ENCODE assay signal across 25 cellular contexts in genomic region chr2:64537991-64538390, GRCh38. TPM values are rescaled to one million over a fixed set of nuclear protein-coding genes. Genes with fewer than 3 reads are reported as not detected.
DNase-seq lines count a peak whose midpoint lies in the region; ATAC-seq, FAIRE-seq and TF ChIP-seq lines count a peak whose summit lies in the region.
"Had no signal": no experiment of that assay in that cellular context is flagged by ENCODE, and none has a peak within 500 bp of the region (broad histone marks: within the 10 kb centered on the region; RNA-seq: fewer than 3 reads in every experiment).

No MANE protein-coding gene starts in this region.

- no peaks in the 10 kb centered on the region for H3K36me3 ChIP-seq in Caco-2 (ENCODE audit: control insufficient read depth, insufficient read depth, low read length)
- H3K36me3 ChIP-seq: pancreas, sigmoid colon had no signal

- no peaks in the 10 kb centered on the region for H3K27me3 ChIP-seq in Caco-2 (replicated peaks; ENCODE audit: control insufficient read depth, insufficient read depth, low read length)
- H3K27me3 ChIP-seq: pancreas, sigmoid colon, testis had no signal

- TF ChIP-seq POLR2A in A549 (IDR thresholded peaks at IDR 0.05; ENCODE audit: low read length) = no peak

- POLR2A ChIA-PET in A549 (lab: Yijun Ruan, JAX) = no interaction called here
- POLR2A ChIA-PET in Caco-2 (lab: Charles Lee) = no interaction called here

- CTCF ChIA-PET in A549 (lab: Yijun Ruan, JAX) (interaction anchor here (1.1 kb wide), 1 partner anchor 108 kb away, joined by 3 read pairs; no protein-coding TSS in a partner anchor), Caco-2 (lab: Charles Lee) (interaction anchor here (0.7 kb wide), 1 partner anchor 327 kb away, joined by 4 read pairs; no protein-coding TSS in a partner anchor)

- no peaks in the 10 kb centered on the region for H3K36me3 Mint-ChIP-seq in Caco-2 (ENCODE audit: insufficient read depth, unreplicated experiment)

- TF ChIP-seq EP300 in A549 (IDR thresholded peaks at IDR 0.05) = no peak

- 48% methylated on average over 2 of the region's 2 CpGs for WGBS in A549 (ENCODE audit: missing lambda C conversion rate)

- no peak for FAIRE-seq in A549 (lab: Jason Lieb, UNC)
- FAIRE-seq: kidney, pancreas had no signal

- H3K4me2 ChIP-seq in A549 = peak overlapping the region; percentile 46
- H3K4me2 ChIP-seq: PC-9 had no signal

- intact Hi-C loops in Caco-2 (cut with micrococcal nuclease; ENCODE audit: unreplicated experiment) = no loop called here

- no peak overlapping the region for H3K27ac Mint-ChIP-seq in Caco-2 (ENCODE audit: unreplicated experiment)
- H3K27ac Mint-ChIP-seq: stimulated activated naive B cell treated with anti-CD40 and anti-IgM and Interleukin-4, amounts not matched to agents 10 μg/mL and 1 μg/mL and 100 μg/mL, for 72 hours had no signal

- H3K27ac ChIP-seq in A549 = no peak overlapping the region
- H3K27ac ChIP-seq: C4-2B, pancreas, PC-9, sigmoid colon, testis had no signal

- no peaks in the 10 kb centered on the region for H3K9me3 Mint-ChIP-seq in Caco-2 (ENCODE audit: unreplicated experiment)
- H3K9me3 Mint-ChIP-seq: stimulated activated naive B cell treated with anti-CD40 and anti-IgM and Interleukin-4, amounts not matched to agents 10 μg/mL and 1 μg/mL and 100 μg/mL, for 72 hours had no signal

- peaks cover 72% of the 10 kb centered on the region for H3K4me1 ChIP-seq in A549
- no peaks in the 10 kb centered on the region for H3K4me1 ChIP-seq in Caco-2
- H3K4me1 ChIP-seq: testis had no signal

- no peaks in the 10 kb centered on the region for H3K27me3 Mint-ChIP-seq in Caco-2 (ENCODE audit: insufficient read depth, unreplicated experiment)
- H3K27me3 Mint-ChIP-seq: stimulated activated naive B cell treated with anti-CD40 and anti-IgM and Interleukin-4, amounts not matched to agents 10 μg/mL and 1 μg/mL and 100 μg/mL, for 72 hours had no signal

- BruUV-seq in Caco-2 (replicated peaks; lab: Mats Ljungman, UMichigan) = no TSS peak

- ATAC-seq in A549 (no peak), HG02870 (IDR thresholded peaks at IDR 0.05; ENCODE audit: unreplicated experiment) (no peak), HG03354 (IDR thresholded peaks at IDR 0.05; ENCODE audit: poor library complexity, severe bottlenecking, unreplicated experiment) (no peak)
- ATAC-seq: pancreas had no signal

- H3K4me3 ChIP-seq in A549 (no peak overlapping the region), fibroblast of pulmonary artery (replicated peaks; ENCODE audit: low read depth, low read length) (no peak overlapping the region), Caco-2 (ENCODE audit: low read depth, low read length) (no peak overlapping the region)
- H3K4me3 ChIP-seq: pancreas, PC-9, sigmoid colon, testis had no signal

- peaks cover under 1% of the 10 kb centered on the region for H3K4me1 Mint-ChIP-seq in Caco-2 (ENCODE audit: low read depth, unreplicated experiment)

- DNase-seq in A549 (ENCODE audit: low read depth in 1 of 2, low spot score in 1 of 2) (no peak), HT1080 (ENCODE audit: low read depth) (peak; percentile 21), amniotic epithelial cell (ENCODE audit: low read depth) (peak; percentile 30), fibroblast of pulmonary artery (ENCODE audit: low read depth) (peak; percentile 41), Caco-2 (no peak), NCI-H345 (lab: John Stamatoyannopoulos, UW) (no peak)
- DNase-seq: activated CD4-positive, alpha-beta T cell treated with anti-CD3 and anti-CD28 coated beads, Interleukin-2, amount 50 U/mL, for 48 hours; activated T-cell treated with anti-CD3 and anti-CD28 coated beads for 4 hours; cerebellar nuclear complex; GDM1; hypothalamus; KBM-7; kidney; MV-4-11; NCI-H1694 treated with DMSO at 0.1 percent for 48 hours; NCI-H2227 treated with DMSO at 0.1 percent for 48 hours; pancreas; PC-9; sigmoid colon; stimulated activated CD4-positive, alpha-beta T cell treated with anti-CD3 and anti-CD28 coated beads, Interleukin-1b, Interleukin-23, amount 100 ng/mL, for 48 hours; stimulated activated naive B cell treated with anti-CD40 and anti-IgM and Interleukin-4, amounts not matched to agents 10 μg/mL and 1 μg/mL and 100 μg/mL, for 72 hours; testis had no signal

- no peak overlapping the region for H3K4me3 Mint-ChIP-seq in Caco-2 (ENCODE audit: unreplicated experiment)
- H3K4me3 Mint-ChIP-seq: stimulated activated naive B cell treated with anti-CD40 and anti-IgM and Interleukin-4, amounts not matched to agents 10 μg/mL and 1 μg/mL and 100 μg/mL, for 72 hours had no signal

- no peak for TF ChIP-seq CTCF in A549 (IDR thresholded peaks at IDR 0.05)
- no peak for TF ChIP-seq CTCF in fibroblast of pulmonary artery (IDR thresholded peaks at IDR 0.05; ENCODE audit: low read length, missing control alignments)
- TF ChIP-seq CTCF in Caco-2 (IDR thresholded peaks at IDR 0.05; ENCODE audit: insufficient read depth in 1 of 2, low read depth in 1 of 2, low read length in 1 of 2, severe bottlenecking in 1 of 2, unreplicated experiment in 1 of 2) = no peak

- H3K9me3 ChIP-seq in A549 = no peaks in the 10 kb centered on the region
- no peaks in the 10 kb centered on the region for H3K9me3 ChIP-seq in Caco-2
- H3K9me3 ChIP-seq: pancreas, sigmoid colon, testis had no signal

- no peak for TF ChIP-seq RAD21 in A549 (conservative IDR thresholded peaks at IDR 0.05 in 1 of 2, IDR thresholded peaks at IDR 0.05 in 1 of 2)

TF ChIP-seq in A549, 52 proteins besides CTCF, POLR2A, EP300 and RAD21:
- TF ChIP-seq FOSL2 (IDR thresholded peaks at IDR 0.05) (no peak), FOSL2 (CRISPR knock-in tag; IDR thresholded peaks at IDR 0.05) (peak; percentile 46), HDAC2 (IDR thresholded peaks at IDR 0.05) (no peak)

RNA-seq across cellular contexts. Expression of gene AFTPH, which starts 13.9 kb away (rescaled TPM):
- polyA plus RNA-seq in A549 (2011; rRNA removed) (51.4 and 56.6 TPM in 2 replicates), A549 (2017; fragmentation: RNase III; extraction: RNeasy Plus Mini Kit Qiagen cat#74134 plus additional on column Dnase treatment) (22.3 to 24.0 TPM (median 23.7 TPM) in 3 replicates)
- polyA plus RNA-seq in A549 (2012; cell fraction: cytosol; rRNA removed) = 9.9 and 10.6 TPM in 2 replicates
- polyA plus RNA-seq in A549 (2012; cell fraction: nucleus; rRNA removed) = 3.7 and 4.8 TPM in 2 replicates
- 17.2 and 21.3 TPM in 2 replicates for polyA minus RNA-seq in A549 (2011; rRNA and poly(A)+ RNA removed)
- total RNA-seq in HT1080 (2014; rRNA removed; shearing (Covaris generic)) = 12.8 and 15.4 TPM in 2 replicates
- 16.2 and 17.3 TPM in 2 replicates for polyA plus RNA-seq in HT1080 (2015; cell fraction: cytosol; rRNA removed)
- polyA plus RNA-seq in HT1080 (2015; cell fraction: nucleus; rRNA removed) = 14.7 and 15.2 TPM in 2 replicates
- total RNA-seq in Caco-2 (2022) = 29.3 and 30.1 TPM in 2 replicates

Comparison
In these comparisons a context has a peak if more than half of its experiments do, and no peak if none do; other contexts are left out.
1. DNase-seq: peak in HT1080 (single experiment), amniotic epithelial cell (single experiment) and fibroblast of pulmonary artery (single experiment); none in A549 (0 of 2), Caco-2 (0 of 2) and NCI-H345 (single experiment).